ENCODE assay signal across 11 cellular contexts in genomic region chr1:58786184-58786926, GRCh38. TPM values are rescaled to one million over a fixed set of nuclear protein-coding genes. Genes with fewer than 3 reads are reported as not detected.
A peak's percentile ranks its signal among the peaks of the same experiment; 100 is the strongest.
DNase-seq lines count a peak whose midpoint lies in the region; ATAC-seq and TF ChIP-seq lines count a peak whose summit lies in the region.
"Had no signal": no experiment of that assay in that cellular context is flagged by ENCODE, and none has a peak within 500 bp of the region (broad histone marks: within the 10 kb centered on the region; RNA-seq: fewer than 3 reads in every experiment).

No MANE protein-coding gene starts in this region.

- POLR2A ChIA-PET in naive thymus-derived CD8-positive, alpha-beta T cell (lab: Charles Lee) = interaction anchor here (0.8 to 3.7 kb wide), 5 partner anchors 27 to 182 kb away, joined by 3 to 24 read pairs (median 13); no protein-coding TSS in a partner anchor

- H3K9ac ChIP-seq in duodenal mucosa (ENCODE audit: low read depth in 1 of 2, low read length in 2 of 2) = no peak overlapping the region

- peak overlapping the region in 8 of 10 donors; percentile 16 to 100 (median 90) for H3K4me3 Mint-ChIP-seq in naive thymus-derived CD8-positive, alpha-beta T cell

- H3K27me3 ChIP-seq in right atrium auricular region (no peaks in the 10 kb centered on the region), duodenal mucosa (ENCODE audit: control insufficient read depth in 1 of 2, insufficient read depth in 2 of 2, low read length in 2 of 2) (no peaks in the 10 kb centered on the region)

- H3K36me3 ChIP-seq in right atrium auricular region (peaks cover 11% of the 10 kb centered on the region), duodenal mucosa (ENCODE audit: control insufficient read depth in 1 of 2, insufficient read depth in 2 of 2, low read length in 2 of 2) (peaks cover 7 to 8% of the 10 kb centered on the region in 2 donors)

- H3K27ac ChIP-seq in right atrium auricular region = peak overlapping the region; percentile 99 to 100
- H3K27ac ChIP-seq in duodenal mucosa (ENCODE audit: low read depth, low read length) = peak overlapping the region; percentile 98

- DNase-seq in right atrium auricular region (ENCODE audit: low spot score) (no peak), left cardiac atrium (no peak)
- no peak for DNase-seq in naive thymus-derived CD8-positive, alpha-beta T cell
- DNase-seq in effector CD8-positive, alpha-beta T cell (lab: John Stamatoyannopoulos, UW) = no peak
- DNase-seq: amniotic stem cell; Caco-2; stimulated activated CD4-positive, alpha-beta T cell treated with anti-CD3 and anti-CD28 coated beads, Interleukin-1b, Interleukin-23, amount 100 ng/mL, for 48 hours had no signal

- no peak overlapping the region for H3K4me3 ChIP-seq in right atrium auricular region
- no peak overlapping the region for H3K4me3 ChIP-seq in duodenal mucosa (ENCODE audit: low read depth in 1 of 2, low read length in 2 of 2)

- H3K4me1 Mint-ChIP-seq in naive thymus-derived CD8-positive, alpha-beta T cell = peaks cover 41 to 64% (median 51%) of the 10 kb centered on the region in 4 donors

- H3K4me1 ChIP-seq in right atrium auricular region (peaks cover 0 to 12% of the 10 kb centered on the region in 2 donors), duodenal mucosa (ENCODE audit: control insufficient read depth in 1 of 2, insufficient read depth in 2 of 2, low read length in 2 of 2) (peaks cover 10 to 11% of the 10 kb centered on the region in 2 donors)

- ATAC-seq in left cardiac atrium (no peak), HG03439 (IDR thresholded peaks at IDR 0.05; ENCODE audit: unreplicated experiment) (no peak), HG02938 (IDR thresholded peaks at IDR 0.05; ENCODE audit: unreplicated experiment) (no peak), GM18861 (IDR thresholded peaks at IDR 0.05; ENCODE audit: unreplicated experiment) (no peak)
- ATAC-seq in naive thymus-derived CD8-positive, alpha-beta T cell = no peak

- H3K9me3 Mint-ChIP-seq in naive thymus-derived CD8-positive, alpha-beta T cell = peaks cover 0 to 24% (median 9%) of the 10 kb centered on the region in 9 donors

- peak overlapping the region in 9 of 10 donors; percentile 71 to 100 (median 99) for H3K27ac Mint-ChIP-seq in naive thymus-derived CD8-positive, alpha-beta T cell

- H3K9me3 ChIP-seq in right atrium auricular region (no peaks in the 10 kb centered on the region), duodenal mucosa (ENCODE audit: control insufficient read depth in 1 of 2, low read length in 2 of 2) (peaks cover 0 to 11% of the 10 kb centered on the region in 2 donors)
- H3K9me3 ChIP-seq: Caco-2 had no signal

- H3K27me3 Mint-ChIP-seq in naive thymus-derived CD8-positive, alpha-beta T cell = peaks cover 0 to 6% (median 0%) of the 10 kb centered on the region in 5 donors

- intact Hi-C loops in left cardiac atrium (cut with DNase I) = loop anchor here (5.0 to 10.0 kb wide), 2 partner anchors 96 to 508 kb away; partner anchors contain the start of gene FGGY (in 1 of the 2)

- H3K36me3 Mint-ChIP-seq in naive thymus-derived CD8-positive, alpha-beta T cell = peaks cover 15 to 27% (median 21%) of the 10 kb centered on the region in 3 donors

- no peak for TF ChIP-seq CTCF in right atrium auricular region (IDR thresholded peaks at IDR 0.05)

RNA-seq across cellular contexts. Expression of gene JUN, which starts 2.5 kb away (rescaled TPM):
- total RNA-seq in right atrium auricular region (100 to 1,000 TPM in 1 of 2 donors, 10 to 100 TPM in 1; 74.3 to 199 TPM), left cardiac atrium (10 to 100 TPM; 67.6 to 78.0 TPM)
- 10 to 100 TPM; 38.2 to 40.0 TPM for total RNA-seq in naive thymus-derived CD8-positive, alpha-beta T cell
- polyA plus RNA-seq in naive thymus-derived CD8-positive, alpha-beta T cell = 10 to 100 TPM; 30.7 to 59.4 (median 32.0) TPM
